Comparison of ENCODE assay signal across 12 cellular contexts in genomic region chr5:177430146-177430951, GRCh38. TPM values are rescaled to one million over a fixed set of nuclear protein-coding genes. Genes with fewer than 3 reads are reported as not detected.
DNase-seq lines count a peak whose midpoint lies in the region; ATAC-seq and TF ChIP-seq lines count a peak whose summit lies in the region.
"Had no signal": no experiment of that assay in that cellular context is flagged by ENCODE, and none has a peak within 500 bp of the region (broad histone marks: within the 10 kb centered on the region; RNA-seq: fewer than 3 reads in every experiment).

No MANE protein-coding gene starts in this region.

- WGBS in upper lobe of left lung, 2 donors, result 88 to 89% methylated on average over 24 to 26 of the region's 26 CpGs

- no peaks in the 10 kb centered on the region for H3K9me3 ChIP-seq in right atrium auricular region
- H3K9me3 ChIP-seq in upper lobe of left lung, result no peaks in the 10 kb centered on the region

- H3K4me1 Mint-ChIP-seq in T-cell, result peaks cover 65 to 86% (median 86%) of the 10 kb centered on the region in 3 donors

- H3K27me3 Mint-ChIP-seq in T-cell, result no peaks in the 10 kb centered on the region

- CTCF ChIA-PET in T-cell (lab: Charles Lee), result interaction anchor here (0.7 to 2.2 kb wide), 8 partner anchors 8 to 114 kb away, joined by 3 to 12 read pairs (median 4); no protein-coding TSS in a partner anchor

- H3K4me3 Mint-ChIP-seq in T-cell, result peak overlapping the region; percentile 79 to 92 (median 86)

- H3K27ac ChIP-seq in right atrium auricular region (peak overlapping the region in 1 of 2 donors; percentile 16), epithelial cell of prostate (peak overlapping the region; percentile 9), upper lobe of left lung (peak overlapping the region; percentile 76 to 94 (median 92))
- H3K27ac ChIP-seq: C4-2B had no signal

- TF ChIP-seq POLR2A in upper lobe of left lung (IDR thresholded peaks at IDR 0.05), result no peak

- H3K4me1 ChIP-seq in right atrium auricular region, result peaks cover 0 to 35% of the 10 kb centered on the region in 2 donors
- H3K4me1 ChIP-seq in upper lobe of left lung, result peaks cover 48 to 66% (median 55%) of the 10 kb centered on the region in 4 donors

- no peak for TF ChIP-seq CTCF in right atrium auricular region (IDR thresholded peaks at IDR 0.05)
- no peak for TF ChIP-seq CTCF in upper lobe of left lung (IDR thresholded peaks at IDR 0.05)

- H3K27ac Mint-ChIP-seq in T-cell, result peak overlapping the region; percentile 95

- H3K27me3 ChIP-seq in right atrium auricular region (no peaks in the 10 kb centered on the region), upper lobe of left lung (no peaks in the 10 kb centered on the region)

- peaks cover 14% of the 10 kb centered on the region for H3K36me3 Mint-ChIP-seq in T-cell

- no peak for ATAC-seq in Right ventricle myocardium inferior
- ATAC-seq in T-cell (replicated peaks in 1 of 4), result no peak
- ATAC-seq in upper lobe of left lung (ENCODE audit: low FRiP score in 2 of 2), result no peak

- intact Hi-C loops in Right ventricle myocardium inferior (cut with DNase I), result no loop called here

- peak; percentile 47 for DNase-seq in Right ventricle myocardium inferior (ENCODE audit: missing footprints)
- no peak for DNase-seq in right atrium auricular region (ENCODE audit: low spot score)
- DNase-seq in T-cell, result peak in 1 of 34 experiments; percentile 24
- DNase-seq in epithelial cell of prostate (ENCODE audit: low read depth, low spot score), result no peak
- no peak for DNase-seq in upper lobe of left lung
- no peak for DNase-seq in KG1 (lab: John Stamatoyannopoulos, UW)
- no peak for DNase-seq in NCI-H748 (lab: John Stamatoyannopoulos, UW; ENCODE audit: unreplicated experiment)
- DNase-seq in hypothalamus (lab: John Stamatoyannopoulos, UW), result no peak
- DNase-seq: NCI-H226 had no signal

- no peaks in the 10 kb centered on the region for H3K9me3 Mint-ChIP-seq in T-cell

- no peak overlapping the region for H3K4me3 ChIP-seq in right atrium auricular region
- H3K4me3 ChIP-seq in upper lobe of left lung, result no peak overlapping the region

- H3K36me3 ChIP-seq in right atrium auricular region, result peaks cover 35% of the 10 kb centered on the region
- peaks cover 18 to 51% (median 48%) of the 10 kb centered on the region in 4 donors for H3K36me3 ChIP-seq in upper lobe of left lung

- POLR2A ChIA-PET in T-cell (lab: Charles Lee), result interaction anchor here (0.7 kb wide), 2 partner anchors 14 to 41 kb away, joined by 3 to 5 read pairs; no protein-coding TSS in a partner anchor

- TF ChIP-seq EP300 in upper lobe of left lung (IDR thresholded peaks at IDR 0.05), result no peak

RNA-seq across cellular contexts. Expression of gene GRK6, which starts 3.9 kb away (rescaled TPM):
- total RNA-seq in Right ventricle myocardium inferior (18.1 TPM), right atrium auricular region (10 to 100 TPM in 1 of 2 donors, 1 to 10 TPM in 1; 9.9 to 14.1 TPM), T-cell (100 to 1,000 TPM; 196 to 226 (median 216) TPM), upper lobe of left lung (10 to 100 TPM; 26.8 to 85.9 (median 56.6) TPM)

RNA-seq across cellular contexts. Expression of gene PRR7, which starts 16.3 kb away (rescaled TPM):
- total RNA-seq in Right ventricle myocardium inferior (1.4 TPM), right atrium auricular region (1 to 10 TPM in 1 of 2 donors, under 1 TPM in 1; 0.90 to 1.1 TPM), T-cell (10 to 100 TPM in 4 of 5 donors, 1 to 10 TPM in 1; 9.5 to 28.2 (median 12.3) TPM), upper lobe of left lung (1 to 10 TPM; 1.6 to 9.2 (median 3.4) TPM)

RNA-seq across cellular contexts. Expression of gene F12, which starts 21.0 kb away (rescaled TPM):
- total RNA-seq in Right ventricle myocardium inferior (not detected), right atrium auricular region (under 1 TPM in 1 of 2 donors, not detected in 1; 0.43 TPM), T-cell (under 1 TPM in 4 of 5 donors, not detected in 1; 0.28 to 0.98 (median 0.42) TPM), upper lobe of left lung (1 to 10 TPM in 4 of 6 donors, under 1 TPM in 1, not detected in 1; 0.91 to 7.8 (median 2.1) TPM)

RNA-seq across cellular contexts. Expression of gene PFN3, which starts 29.9 kb away (rescaled TPM):
- not detected for total RNA-seq in Right ventricle myocardium inferior
- not detected for total RNA-seq in right atrium auricular region
- total RNA-seq in T-cell, result not detected
- not detected for total RNA-seq in upper lobe of left lung
- total RNA-seq: lower leg skin; T-helper 2 cell treated with Interferon-gamma antibody and Interleukin-4, amounts not matched to agents 100 ng/mL and 5 ng/mL, for 36 hours had no signal

RNA-seq across cellular contexts. Expression of gene DBN1, which starts 43.1 kb away (rescaled TPM):
- total RNA-seq in Right ventricle myocardium inferior, result 32.2 TPM
- total RNA-seq in right atrium auricular region, result 10 to 100 TPM; 25.0 to 47.2 TPM
- 10 to 100 TPM; 11.6 to 41.3 (median 21.1) TPM for total RNA-seq in T-cell
- total RNA-seq in upper lobe of left lung, result 10 to 100 TPM; 17.0 to 55.6 (median 30.1) TPM
